ENCODE assay signal across 8 cellular contexts in genomic region chr19:54136086-54136863, GRCh38. TPM values are rescaled to one million over a fixed set of nuclear protein-coding genes. Genes with fewer than 3 reads are reported as not detected.
A peak's percentile ranks its signal among the peaks of the same experiment; 100 is the strongest.
DNase-seq lines count a peak whose midpoint lies in the region; ATAC-seq and TF ChIP-seq lines count a peak whose summit lies in the region.

No MANE protein-coding gene starts in this region.

- POLR2A ChIA-PET in WTC11 (lab: Charles Lee), result interaction anchor here (0.9 to 2.8 kb wide), 9 partner anchors 14 to 269 kb away, joined by 3 to 23 read pairs (median 5); partner anchors contain the start of genes LENG1, MBOAT7, MYADM and PRPF31

- H3K4me3 ChIP-seq in spleen, result peak overlapping the region; percentile 14 to 97 (median 48)

- CTCF ChIA-PET in WTC11 (lab: Charles Lee), result interaction anchor here (0.8 to 2.7 kb wide), 23 partner anchors 12 to 364 kb away, joined by 3 to 19 read pairs (median 6); partner anchors contain the start of genes LENG1, MBOAT7, MYADM and PRKCG

- no peaks in the 10 kb centered on the region for H3K27me3 ChIP-seq in spleen (replicated peaks in 1 of 7)

- peak overlapping the region in 7 of 8 donors; percentile 62 to 98 (median 82) for H3K27ac ChIP-seq in spleen

- H3K9me3 ChIP-seq in spleen, result no peaks in the 10 kb centered on the region

- H3K9me3 Mint-ChIP-seq in WTC11, result no peaks in the 10 kb centered on the region

- ATAC-seq in GM21423 (IDR thresholded peaks at IDR 0.05; ENCODE audit: unreplicated experiment) (peak; percentile 0), WTC11 (0 out of 2 replicates have a peak, but pooled peaks have one; percentile 0), HG03520 (IDR thresholded peaks at IDR 0.05; ENCODE audit: unreplicated experiment) (no peak), GM21786 (IDR thresholded peaks at IDR 0.05; ENCODE audit: unreplicated experiment) (no peak), HG03159 (IDR thresholded peaks at IDR 0.05; ENCODE audit: unreplicated experiment) (no peak)

- peaks cover 0 to 47% (median 19%) of the 10 kb centered on the region in 6 donors for H3K36me3 ChIP-seq in spleen

- no peak for TF ChIP-seq CTCF in WTC11 (IDR thresholded peaks at IDR 0.05)
- TF ChIP-seq CTCF in spleen (IDR thresholded peaks at IDR 0.05 in 8 of 11, conservative IDR thresholded peaks at IDR 0.05 in 3 of 11), result no peak

- 6 to 7% (median 7%) methylated on average over 28 to 30 of the region's 30 CpGs for WGBS in spleen, 5 donors

- DNase-seq in AG08396 (ENCODE audit: low spot score) (peak; percentile 28), WTC11 (ENCODE audit: low spot score) (no peak), hepatic stellate cell (ENCODE audit: low spot score) (peak; percentile 41), spleen (no peak)

- peak overlapping the region; percentile 98 for H3K27ac Mint-ChIP-seq in WTC11

- peaks cover 12% of the 10 kb centered on the region for H3K36me3 Mint-ChIP-seq in WTC11

- peak overlapping the region; percentile 92 for H3K4me3 Mint-ChIP-seq in WTC11

- H3K27me3 Mint-ChIP-seq in WTC11 (ENCODE audit: low read depth), result no peaks in the 10 kb centered on the region

- H3K4me1 Mint-ChIP-seq in WTC11, result peaks cover 35% of the 10 kb centered on the region

- intact Hi-C loops in spleen (cut with DNase I; ENCODE audit: low total_unique reads), result no loop called here

- H3K4me1 ChIP-seq in spleen, result peaks cover 24 to 47% (median 45%) of the 10 kb centered on the region in 6 donors

- no peak for TF ChIP-seq POLR2A in spleen (IDR thresholded peaks at IDR 0.05)

TF ChIP-seq in WTC11, 78 proteins besides CTCF, POLR2A, EP300 and RAD21:
- TF ChIP-seq JAZF1 (CRISPR knock-in tag; IDR thresholded peaks at IDR 0.05) (no peak), ETV6 (CRISPR knock-in tag; IDR thresholded peaks at IDR 0.05) (peak; percentile 64; the same call in 1 of the 2 replicates)
TF ChIP-seq in WTC11: peak in this region for 1.

RNA-seq across cellular contexts. Expression of gene CNOT3, which starts 1.3 kb away (rescaled TPM):
- total RNA-seq in WTC11 (2021) (90.7 to 96.8 TPM (median 93.3 TPM) in 3 replicates), spleen (10 to 100 TPM; 40.7 to 56.1 (median 48.2) TPM)
- 10 to 100 TPM; 17.7 to 34.3 (median 24.6) TPM for polyA plus RNA-seq in spleen

RNA-seq across cellular contexts. Expression of gene PRPF31, which starts 20.7 kb away (rescaled TPM):
- total RNA-seq in WTC11 (2021) (82.3 to 92.8 TPM (median 89.5 TPM) in 3 replicates), spleen (10 to 100 TPM; 34.7 to 57.0 (median 48.1) TPM)
- polyA plus RNA-seq in spleen, result 10 to 100 TPM; 45.5 to 66.2 (median 59.1) TPM

RNA-seq across cellular contexts. Expression of gene TFPT, which starts 20.8 kb away (rescaled TPM):
- total RNA-seq in WTC11 (2021) (20.5 to 24.6 TPM (median 24.2 TPM) in 3 replicates), spleen (10 to 100 TPM; 16.5 to 22.7 (median 20.1) TPM)
- 10 to 100 TPM; 24.8 to 36.5 (median 28.8) TPM for polyA plus RNA-seq in spleen

RNA-seq across cellular contexts. Expression of gene LENG1, which starts 23.2 kb away (rescaled TPM):
- total RNA-seq in WTC11 (2021) (4.6 to 5.4 TPM (median 4.9 TPM) in 3 replicates), spleen (10 to 100 TPM in 2 of 7 donors, 1 to 10 TPM in 5; 7.5 to 12.1 (median 9.0) TPM)
- polyA plus RNA-seq in spleen, result 10 to 100 TPM in 1 of 3 donors, 1 to 10 TPM in 2; 7.4 to 14.6 (median 9.1) TPM

RNA-seq across cellular contexts. Expression of gene NDUFA3, which starts 33.6 kb away (rescaled TPM):
- total RNA-seq in WTC11 (2021), result 181 to 203 TPM (median 203 TPM) in 3 replicates
- 100 to 1,000 TPM in 1 of 7 donors, 10 to 100 TPM in 6; 14.5 to 109 (median 73.5) TPM for total RNA-seq in spleen
- polyA plus RNA-seq in spleen, result 100 to 1,000 TPM; 162 to 197 (median 185) TPM

Comparison
In these comparisons a context has a peak if more than half of its experiments do, and no peak if none do; other contexts are left out.
1. DNase-seq: peak in AG08396 (single experiment) and hepatic stellate cell (single experiment); none in WTC11 (single experiment) and spleen (single experiment).
2. ATAC-seq: peak in GM21423 (single experiment) and WTC11 (single experiment); none in HG03520 (single experiment), GM21786 (single experiment) and HG03159 (single experiment).